In the genomic region with DNA sequence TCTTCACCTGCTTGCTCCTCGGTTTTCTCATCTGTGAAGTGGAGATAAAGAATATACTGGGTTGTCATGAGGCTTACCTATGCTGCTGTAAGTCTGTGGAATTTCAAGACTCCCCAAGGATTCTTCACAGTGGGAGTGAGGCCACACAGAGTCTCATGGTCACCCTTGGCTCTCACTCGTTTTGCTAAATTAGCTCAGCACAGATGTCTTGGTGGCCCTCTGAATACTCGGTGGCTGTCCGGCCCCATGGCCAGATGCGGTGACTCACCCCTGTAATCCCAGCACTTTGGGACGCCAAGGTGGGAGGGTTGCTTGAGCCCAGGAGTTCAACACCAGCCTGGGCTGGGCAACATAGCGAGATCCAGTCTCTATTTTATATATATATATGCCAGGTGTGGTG, we compare ENCODE assay signal across 24 cellular contexts.
"Had no signal": no experiment of that assay in that cellular context is flagged by ENCODE, and none has a peak within 500 bp of the region (broad histone marks: within the 10 kb centered on the region; RNA-seq: fewer than 3 reads in every experiment).

No MANE protein-coding gene starts in this region.

- H3K4me1 ChIP-seq: colonic mucosa had no signal

- H3K4me3 Mint-ChIP-seq: dendritic cell treated with granulocyte-macrophage colony-stimulating factor and Interleukin-4, amounts not matched to agents 40 ng/mL and 50 ng/mL, for 4 days; effector memory CD8-positive, alpha-beta T cell; endodermal cell; mesothelial cell of epicardium had no signal

- H3K9me3 Mint-ChIP-seq: dendritic cell treated with granulocyte-macrophage colony-stimulating factor and Interleukin-4, amounts not matched to agents 40 ng/mL and 50 ng/mL, for 4 days; effector memory CD8-positive, alpha-beta T cell; endodermal cell had no signal

- H3K36me3 Mint-ChIP-seq: mesothelial cell of epicardium had no signal

- H3K27me3 ChIP-seq: colonic mucosa had no signal

- H3K27ac Mint-ChIP-seq: dendritic cell treated with granulocyte-macrophage colony-stimulating factor and Interleukin-4, amounts not matched to agents 40 ng/mL and 50 ng/mL, for 4 days; effector memory CD8-positive, alpha-beta T cell; endodermal cell; mesothelial cell of epicardium had no signal

- DNase-seq: colonic mucosa; cortex of kidney; effector CD8-positive, alpha-beta T cell; effector memory CD8-positive, alpha-beta T cell; endodermal cell; erythroblast; esophagus squamous epithelium; foreskin fibroblast; foreskin melanocyte; gastrocnemius medialis; glutamatergic neuron; head of caudate nucleus; heart right ventricle; hippocampal formation; left cardiac atrium; left lung; left ventricle myocardium superior; lower lobe of right lung; mesenchymal stem cell; mucosa of descending colon had no signal

- H3K36me3 ChIP-seq: colonic mucosa, esophagus squamous epithelium, gastrocnemius medialis, heart right ventricle, left lung, lower lobe of right lung had no signal

- H3K27ac ChIP-seq: colonic mucosa, epithelial cell of prostate, esophagus squamous epithelium, gastrocnemius medialis, heart right ventricle, left lung, lower lobe of right lung had no signal

- H3K4me3 ChIP-seq: colonic mucosa, esophagus squamous epithelium, gastrocnemius medialis, heart right ventricle, left lung, lower lobe of right lung, mucosa of descending colon had no signal

- ATAC-seq: effector memory CD8-positive, alpha-beta T cell; esophagus mucosa; gastrocnemius medialis; heart right ventricle; left cardiac atrium; left lung; left ventricle myocardium superior; lower lobe of right lung; mucosa of descending colon had no signal

- H3K9me3 ChIP-seq: colonic mucosa, esophagus squamous epithelium, gastrocnemius medialis, left lung, lower lobe of right lung, mucosa of descending colon had no signal
